3 cellular contexts compared by ENCODE assay signal in the genomic region with DNA sequence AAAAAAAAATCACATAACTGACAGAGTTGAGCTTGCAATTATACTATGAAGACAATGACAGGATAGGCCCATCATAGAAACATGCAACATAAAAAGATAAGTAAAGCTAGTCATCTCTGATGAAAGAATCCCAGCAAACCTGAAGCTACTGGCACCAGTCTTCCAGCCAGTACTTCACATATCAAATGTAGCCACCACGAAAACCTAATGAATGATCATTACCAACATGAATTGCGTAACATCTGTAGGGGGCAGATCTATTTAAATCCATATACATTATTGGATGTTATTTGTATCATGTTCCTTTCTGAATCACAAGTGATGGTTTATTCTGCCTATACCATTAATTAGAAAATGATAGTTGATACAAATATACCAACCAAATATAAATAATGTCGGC.
TF ChIP-seq lines count a peak whose summit lies in the region.

No MANE protein-coding gene starts in this region.

TF ChIP-seq in HepG2, 621 proteins besides CTCF, POLR2A, EP300 and RAD21:
- TF ChIP-seq CEBPG (CRISPR knock-in tag; IDR thresholded peaks at IDR 0.05) (peak; percentile 20; the same call in 1 of the 2 replicates), ZNF546 (CRISPR knock-in tag; conservative IDR thresholded peaks at IDR 0.05) (no peak), CEBPB (IDR thresholded peaks at IDR 0.05; ENCODE audit: borderline replicate concordance, low read depth, low read length) (peak; percentile 84)

TF ChIP-seq in IMR-90, 13 proteins besides CTCF, POLR2A, EP300 and RAD21:
- TF ChIP-seq MAZ (IDR thresholded peaks at IDR 0.05; ENCODE audit: borderline replicate concordance, low read depth, low read length) (no peak), CEBPB (IDR thresholded peaks at IDR 0.05; ENCODE audit: low read depth, low read length) (peak; percentile 92), MXI1 (IDR thresholded peaks at IDR 0.05; ENCODE audit: borderline replicate concordance, low read depth, low read length) (no peak)

TF ChIP-seq in H1, 55 proteins besides CTCF, POLR2A, EP300 and RAD21:
- TF ChIP-seq SIX5 (IDR thresholded peaks at IDR 0.05; ENCODE audit: low read depth, low read length): no peak
- TF ChIP-seq POU5F1 (IDR thresholded peaks at IDR 0.05; ENCODE audit: low read depth, low read length): no peak
- TF ChIP-seq CEBPB (IDR thresholded peaks at IDR 0.05; ENCODE audit: low read depth, low read length): peak; percentile 83
TF ChIP-seq in H1: peak in this region for 1.
